8 cellular contexts compared by ENCODE assay signal in the genomic region with DNA sequence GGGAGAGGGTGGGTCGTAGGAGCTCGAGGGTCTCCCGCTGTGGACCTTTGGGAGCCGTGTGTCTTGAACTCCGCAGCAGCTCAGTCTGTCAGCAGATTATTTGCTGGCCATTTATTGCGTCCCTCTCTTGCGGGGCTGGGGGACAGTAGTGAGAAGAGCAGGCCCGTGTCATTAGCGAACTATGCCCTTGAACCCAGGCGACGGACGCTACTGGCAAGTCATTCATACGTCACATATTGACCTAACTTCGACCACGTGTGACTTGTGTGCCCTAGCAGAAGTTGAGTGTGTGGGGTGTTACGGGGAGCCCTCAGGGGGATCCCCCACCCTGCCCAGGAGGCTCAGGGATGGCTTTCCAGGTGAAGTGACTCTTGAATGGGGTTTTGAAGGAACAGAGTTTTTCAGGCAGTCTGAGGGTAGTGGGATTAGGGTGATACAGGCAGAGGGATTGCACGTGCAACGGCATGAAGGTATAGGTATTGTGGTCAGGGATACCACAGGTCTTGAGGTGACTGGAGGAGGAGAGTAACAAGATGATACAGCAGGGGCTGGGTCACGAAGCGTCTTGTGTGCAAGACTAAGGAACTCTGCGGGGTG. TPM values are rescaled to one million over a fixed set of nuclear protein-coding genes. Genes with fewer than 3 reads are reported as not detected.
A peak's percentile ranks its signal among the peaks of the same experiment; 100 is the strongest.
DNase-seq lines count a peak whose midpoint lies in the region; ATAC-seq and TF ChIP-seq lines count a peak whose summit lies in the region.

No MANE protein-coding gene starts in this region.

- peak overlapping the region; percentile 89 for H3K27ac ChIP-seq in foreskin keratinocyte

- ATAC-seq in foreskin keratinocyte: no peak

- H3K9ac ChIP-seq in skeletal muscle satellite cell (ENCODE audit: low read depth, low read length): peak overlapping the region; percentile 97

- H3K27me3 ChIP-seq in foreskin keratinocyte (no peaks in the 10 kb centered on the region), skeletal muscle satellite cell (ENCODE audit: control insufficient read depth, insufficient read depth, low read length) (no peaks in the 10 kb centered on the region)

- H3K4me3 ChIP-seq in skeletal muscle satellite cell (ENCODE audit: low read length): peak overlapping the region; percentile 97

- peak; percentile 54 for DNase-seq in SIG-M5 treated with dmso at 0.1 percent for 504 hours (lab: John Stamatoyannopoulos, UW; ENCODE audit: unreplicated experiment)
- DNase-seq in SIG-M5 (lab: John Stamatoyannopoulos, UW): no peak
- peak; percentile 55 for DNase-seq in HuH-7.5 (ENCODE audit: low spot score)
- DNase-seq in activated CD4-positive, alpha-beta T cell treated with anti-CD3 and anti-CD28 coated beads, Interleukin-2, amount 50 U/mL, for 48 hours: peak; percentile 57 to 68
- DNase-seq in foreskin keratinocyte: peak in 1 of 2 donors; percentile 29
- no peak for DNase-seq in NCI-H187 (lab: John Stamatoyannopoulos, UW)
- no peak for DNase-seq in GF-D8 (lab: John Stamatoyannopoulos, UW)

- peaks cover under 1% of the 10 kb centered on the region for H3K36me3 ChIP-seq in skeletal muscle satellite cell (ENCODE audit: insufficient read depth, low read length)

- peaks cover 5% of the 10 kb centered on the region for H3K4me1 ChIP-seq in foreskin keratinocyte
- H3K4me1 ChIP-seq in skeletal muscle satellite cell (ENCODE audit: control insufficient read depth, insufficient read depth, low read length): peaks cover 14% of the 10 kb centered on the region

- TF ChIP-seq CTCF in foreskin keratinocyte (conservative IDR thresholded peaks at IDR 0.05): no peak

- H3K9me3 ChIP-seq in skeletal muscle satellite cell (replicated peaks; ENCODE audit: low read length): no peaks in the 10 kb centered on the region

- H3K4me2 ChIP-seq in skeletal muscle satellite cell (ENCODE audit: low read length): peak overlapping the region; percentile 99

RNA-seq across cellular contexts. Expression of gene RCC1, which starts 13.0 kb away (rescaled TPM):
- 67.6 and 85.3 TPM in 2 replicates for total RNA-seq in foreskin keratinocyte
- 58.5 and 77.3 TPM in 2 replicates for polyA plus RNA-seq in foreskin keratinocyte
- total RNA-seq in skeletal muscle satellite cell (2012; rRNA removed): 40.8 and 41.1 TPM in 2 replicates

RNA-seq across cellular contexts. Expression of gene TRNAU1AP, which starts 34.0 kb away (rescaled TPM):
- total RNA-seq in foreskin keratinocyte: 27.2 and 27.6 TPM in 2 replicates
- polyA plus RNA-seq in foreskin keratinocyte: 45.4 and 47.9 TPM in 2 replicates
- total RNA-seq in skeletal muscle satellite cell (2012; rRNA removed): 25.6 and 26.9 TPM in 2 replicates

Comparison
In these comparisons a context has a peak if more than half of its experiments do, and no peak if none do; other contexts are left out.
1. DNase-seq: peak in SIG-M5 treated with dmso at 0.1 percent for 504 hours (single experiment), HuH-7.5 (single experiment) and activated CD4-positive, alpha-beta T cell treated with anti-CD3 and anti-CD28 coated beads, Interleukin-2, amount 50 U/mL, for 48 hours (2 of 2); none in SIG-M5 (single experiment), NCI-H187 (0 of 2) and GF-D8 (single experiment).